In the genomic region with DNA sequence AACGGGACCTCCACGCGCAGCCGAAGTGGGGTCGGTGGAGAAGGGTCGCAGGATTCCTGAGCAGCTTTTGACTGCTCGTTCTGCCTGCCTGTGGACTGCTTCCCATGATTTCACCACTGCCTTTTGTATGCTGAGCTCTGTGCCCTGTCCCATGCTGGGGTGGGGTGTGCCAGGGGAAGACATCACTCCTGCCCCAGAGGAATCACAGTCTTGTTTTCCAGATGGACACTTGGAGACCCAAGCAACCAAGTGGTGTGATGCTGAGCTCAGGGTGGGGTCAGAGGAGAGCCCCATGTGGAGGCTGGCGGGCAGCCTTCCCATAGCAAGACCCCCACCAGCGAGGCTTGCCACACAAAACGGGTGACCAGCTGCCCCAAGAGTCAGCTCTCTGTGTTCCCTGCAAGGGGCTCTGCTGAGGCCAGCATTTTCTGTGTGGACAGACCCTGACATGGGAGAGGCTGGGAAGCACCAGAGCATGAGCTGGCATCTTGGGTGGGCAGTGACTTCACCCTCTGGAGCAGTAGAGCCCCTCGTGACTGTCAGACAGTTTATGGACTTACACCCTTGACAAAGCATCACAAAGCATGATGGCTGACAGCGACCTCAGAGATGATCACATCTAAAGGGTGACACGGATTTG, we compare ENCODE assay signal across 20 cellular contexts.
DNase-seq lines count a peak whose midpoint lies in the region; FAIRE-seq and TF ChIP-seq lines count a peak whose summit lies in the region.
"Had no signal": no experiment of that assay in that cellular context is flagged by ENCODE, and none has a peak within 500 bp of the region (broad histone marks: within the 10 kb centered on the region; RNA-seq: fewer than 3 reads in every experiment).

No MANE protein-coding gene starts in this region.

- H2AK5ac ChIP-seq in neuronal stem cell (ENCODE audit: low read depth, low read length), result peak overlapping the region; percentile 13

- no peak overlapping the region for H3K4ac ChIP-seq in neuronal stem cell (ENCODE audit: low read length)

- H3K27me3 Mint-ChIP-seq in brain, result no peaks in the 10 kb centered on the region
- H3K27me3 Mint-ChIP-seq in activated naive CD8-positive, alpha-beta T cell treated with anti-CD3 and anti-CD28 coated beads for 36 hours, result peaks cover 7% of the 10 kb centered on the region

- H3K27me3 ChIP-seq in neuronal stem cell (ENCODE audit: control insufficient read depth in 3 of 3, insufficient read depth in 3 of 3, low read depth in 1 of 3, low read length in 3 of 3), result peaks cover 0 to 10% (median 0%) of the 10 kb centered on the region in 3 experiments

- H3K9me3 Mint-ChIP-seq in brain, result peaks cover 0 to 2% (median 0%) of the 10 kb centered on the region in 5 experiments
- H3K9me3 Mint-ChIP-seq in activated naive CD8-positive, alpha-beta T cell treated with anti-CD3 and anti-CD28 coated beads for 36 hours, result no peaks in the 10 kb centered on the region
- H3K9me3 Mint-ChIP-seq: CD14-positive monocyte; CD8-positive, alpha-beta T cell had no signal

- H3K36me3 ChIP-seq in kidney (ENCODE audit: control insufficient read depth in 1 of 2, insufficient read depth in 2 of 2, low read length in 2 of 2), result no peaks in the 10 kb centered on the region
- H3K36me3 ChIP-seq in neuronal stem cell (replicated peaks in 1 of 2; ENCODE audit: control insufficient read depth in 2 of 2, insufficient read depth in 2 of 2, low read length in 2 of 2), result no peaks in the 10 kb centered on the region

- no peaks in the 10 kb centered on the region for H3K9me3 ChIP-seq in kidney (ENCODE audit: control insufficient read depth in 1 of 2, low read length in 2 of 2)
- no peaks in the 10 kb centered on the region for H3K9me3 ChIP-seq in neuronal stem cell (replicated peaks in 1 of 2; ENCODE audit: control insufficient read depth in 2 of 2, insufficient read depth in 1 of 2, low read depth in 1 of 2, low read length in 2 of 2)
- H3K9me3 ChIP-seq: A549 had no signal

- H3K9ac ChIP-seq in kidney (ENCODE audit: low read length in 2 of 2) (no peak overlapping the region), neuronal stem cell (ENCODE audit: low read depth, low read length, poor library complexity) (peak overlapping the region; percentile 24)

- H3K4me2 ChIP-seq in neuronal stem cell (ENCODE audit: insufficient read depth, low read length, poor library complexity, severe bottlenecking), result no peak overlapping the region
- H3K4me2 ChIP-seq: A549 had no signal

- peak overlapping the region; percentile 80 for H2BK12ac ChIP-seq in neuronal stem cell (ENCODE audit: low read length)

- no peak overlapping the region for H3K23ac ChIP-seq in neuronal stem cell (ENCODE audit: low read depth, low read length, poor library complexity)

- H3K14ac ChIP-seq in neuronal stem cell (ENCODE audit: low read length), result no peak overlapping the region

- intact Hi-C loops in kidney (cut with DNase I), result no loop called here

- DNase-seq in kidney (peak; percentile 38), neuronal stem cell (ENCODE audit: low spot score) (no peak), SW480 (ENCODE audit: low spot score) (no peak), DMS79 (lab: John Stamatoyannopoulos, UW) (no peak), foreskin melanocyte (no peak)
- no peak for DNase-seq in activated naive CD8-positive, alpha-beta T cell treated with anti-CD3 and anti-CD28 coated beads for 36 hours
- DNase-seq: CD8-positive, alpha-beta T cell; COR-L47; DMS153; DND-41; GDM1 had no signal

- peak overlapping the region; percentile 19 to 90 (median 80) for H3K27ac Mint-ChIP-seq in brain
- no peak overlapping the region for H3K27ac Mint-ChIP-seq in activated naive CD8-positive, alpha-beta T cell treated with anti-CD3 and anti-CD28 coated beads for 36 hours
- H3K27ac Mint-ChIP-seq: CD8-positive, alpha-beta T cell had no signal

- H2BK120ac ChIP-seq in neuronal stem cell (ENCODE audit: low read depth, low read length), result no peak overlapping the region

- no peak for TF ChIP-seq CTCF in brain (conservative IDR thresholded peaks at IDR 0.05)
- TF ChIP-seq CTCF in kidney (IDR thresholded peaks at IDR 0.05; ENCODE audit: borderline replicate concordance, extremely low read depth, insufficient read depth), result no peak

- H3K4me1 ChIP-seq in kidney (ENCODE audit: control insufficient read depth in 1 of 2, insufficient read depth in 1 of 2, low read depth in 1 of 2, low read length in 2 of 2) (no peaks in the 10 kb centered on the region), neuronal stem cell (ENCODE audit: control insufficient read depth in 2 of 2, insufficient read depth in 1 of 2, low read depth in 1 of 2, low read length in 2 of 2) (peaks cover 35 to 38% of the 10 kb centered on the region in 2 donors)

- H2BK5ac ChIP-seq in neuronal stem cell (ENCODE audit: low read length), result no peak overlapping the region

- H3K36me3 Mint-ChIP-seq in brain, result peaks cover 22% of the 10 kb centered on the region
- H3K36me3 Mint-ChIP-seq in activated naive CD8-positive, alpha-beta T cell treated with anti-CD3 and anti-CD28 coated beads for 36 hours, result no peaks in the 10 kb centered on the region
- H3K36me3 Mint-ChIP-seq: CD14-positive monocyte; CD8-positive, alpha-beta T cell had no signal

- no peak overlapping the region for H2AFZ ChIP-seq in neuronal stem cell (ENCODE audit: low read length)

- H3K27ac ChIP-seq in kidney (ENCODE audit: low read depth in 2 of 2, low read length in 2 of 2), result no peak overlapping the region
- H3K27ac ChIP-seq in neuronal stem cell (replicated peaks; ENCODE audit: low read length), result no peak overlapping the region
- peak overlapping the region; percentile 99 for H3K27ac ChIP-seq in temporal lobe (ENCODE audit: low read depth, low read length)
- H3K27ac ChIP-seq: A549, HL-60 had no signal

- peaks cover 91% of the 10 kb centered on the region for H3K4me1 Mint-ChIP-seq in brain
- H3K4me1 Mint-ChIP-seq in activated naive CD8-positive, alpha-beta T cell treated with anti-CD3 and anti-CD28 coated beads for 36 hours, result peaks cover 8% of the 10 kb centered on the region

- H3K79me1 ChIP-seq in neuronal stem cell (ENCODE audit: low read depth, low read length), result no peaks in the 10 kb centered on the region

- H3K4me3 Mint-ChIP-seq in brain, result peak overlapping the region in 1 of 5 experiments; percentile 28
- H3K4me3 Mint-ChIP-seq in activated naive CD8-positive, alpha-beta T cell treated with anti-CD3 and anti-CD28 coated beads for 36 hours, result no peak overlapping the region
- H3K4me3 Mint-ChIP-seq: CD14-positive monocyte; CD8-positive, alpha-beta T cell had no signal

- whole genome bisulfite sequencing in neuronal stem cell (ENCODE audit: extremely low coverage in 2 of 2, insufficient read length in 2 of 2, insufficient replicate concordance in 1 of 2), 2 donors, result no CpG with 5 or more reads among the region's 13 CpGs

- peak overlapping the region; percentile 49 for H3K18ac ChIP-seq in neuronal stem cell (ENCODE audit: low read length)

- H4K91ac ChIP-seq in neuronal stem cell (ENCODE audit: low read depth, low read length, poor library complexity), result no peak overlapping the region

- no peak for FAIRE-seq in kidney (lab: Jason Lieb, UNC)
- FAIRE-seq: A549, D721Med, GM12892, GM19239, H54 had no signal

- H3K4me3 ChIP-seq in kidney (ENCODE audit: low read length in 2 of 2) (no peak overlapping the region), neuronal stem cell (ENCODE audit: low read length in 2 of 2) (no peak overlapping the region)
- H3K4me3 ChIP-seq: A549 had no signal

- no peak overlapping the region for H4K8ac ChIP-seq in neuronal stem cell (ENCODE audit: low read depth, low read length)

- peak overlapping the region; percentile 79 for H2BK15ac ChIP-seq in neuronal stem cell (ENCODE audit: low read length)
